Comparison of ENCODE assay signal across 8 cellular contexts in the genomic region with DNA sequence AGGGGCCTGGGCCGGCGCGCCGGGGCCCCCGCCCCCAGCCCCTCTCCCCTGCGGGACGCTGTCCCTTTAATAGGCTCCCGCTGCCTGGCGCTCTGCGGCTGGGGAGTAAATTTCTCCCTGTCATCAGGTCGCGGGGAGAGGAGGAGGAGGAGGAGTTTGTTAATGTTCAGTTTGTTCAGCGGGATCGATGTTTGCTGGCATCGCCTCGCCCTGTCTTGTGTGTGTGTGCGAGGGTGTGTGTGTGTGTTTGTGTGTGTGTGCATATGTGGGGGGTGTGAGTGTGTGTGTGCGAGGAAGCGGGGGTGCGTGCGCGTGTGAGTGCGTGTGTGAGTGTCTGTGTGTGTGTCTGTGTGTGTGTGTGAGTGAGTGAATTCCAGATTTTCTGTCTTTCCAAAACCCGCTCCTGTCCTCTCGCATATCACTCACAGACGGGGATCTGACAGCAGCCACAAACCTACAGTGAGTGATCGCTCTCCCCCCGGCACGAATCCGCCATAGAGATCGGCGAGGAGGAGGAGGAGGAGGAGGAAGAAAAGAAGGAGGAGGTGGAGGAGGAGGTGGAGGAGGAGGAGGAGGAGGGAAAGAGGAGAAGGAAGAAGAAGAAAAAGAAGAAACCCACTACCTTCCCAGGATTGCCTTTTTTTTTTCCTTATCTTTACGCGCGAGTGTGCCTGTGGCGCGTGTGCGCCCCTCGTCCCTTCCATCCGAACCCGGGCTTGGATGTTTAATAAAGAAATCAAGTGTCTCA.
A peak's percentile ranks its signal among the peaks of the same experiment; 100 is the strongest.
DNase-seq lines count a peak whose midpoint lies in the region; ATAC-seq and TF ChIP-seq lines count a peak whose summit lies in the region.

A gene with protein sequence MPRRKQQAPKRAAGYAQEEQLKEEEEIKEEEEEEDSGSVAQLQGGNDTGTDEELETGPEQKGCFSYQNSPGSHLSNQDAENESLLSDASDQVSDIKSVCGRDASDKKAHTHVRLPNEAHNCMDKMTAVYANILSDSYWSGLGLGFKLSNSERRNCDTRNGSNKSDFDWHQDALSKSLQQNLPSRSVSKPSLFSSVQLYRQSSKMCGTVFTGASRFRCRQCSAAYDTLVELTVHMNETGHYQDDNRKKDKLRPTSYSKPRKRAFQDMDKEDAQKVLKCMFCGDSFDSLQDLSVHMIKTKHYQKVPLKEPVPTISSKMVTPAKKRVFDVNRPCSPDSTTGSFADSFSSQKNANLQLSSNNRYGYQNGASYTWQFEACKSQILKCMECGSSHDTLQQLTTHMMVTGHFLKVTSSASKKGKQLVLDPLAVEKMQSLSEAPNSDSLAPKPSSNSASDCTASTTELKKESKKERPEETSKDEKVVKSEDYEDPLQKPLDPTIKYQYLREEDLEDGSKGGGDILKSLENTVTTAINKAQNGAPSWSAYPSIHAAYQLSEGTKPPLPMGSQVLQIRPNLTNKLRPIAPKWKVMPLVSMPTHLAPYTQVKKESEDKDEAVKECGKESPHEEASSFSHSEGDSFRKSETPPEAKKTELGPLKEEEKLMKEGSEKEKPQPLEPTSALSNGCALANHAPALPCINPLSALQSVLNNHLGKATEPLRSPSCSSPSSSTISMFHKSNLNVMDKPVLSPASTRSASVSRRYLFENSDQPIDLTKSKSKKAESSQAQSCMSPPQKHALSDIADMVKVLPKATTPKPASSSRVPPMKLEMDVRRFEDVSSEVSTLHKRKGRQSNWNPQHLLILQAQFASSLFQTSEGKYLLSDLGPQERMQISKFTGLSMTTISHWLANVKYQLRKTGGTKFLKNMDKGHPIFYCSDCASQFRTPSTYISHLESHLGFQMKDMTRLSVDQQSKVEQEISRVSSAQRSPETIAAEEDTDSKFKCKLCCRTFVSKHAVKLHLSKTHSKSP (N-terminal part only) (plus strand): TSS at position 169 of the 748 bp plus-strand sequence. CDS start 936 bp downstream, outside the sequence.

- H3K4me3 Mint-ChIP-seq in T-helper 2 cell treated with Interferon-gamma antibody and Interleukin-4, amounts not matched to agents 5 μg/mL and 100 μg/mL, for 36 hours: peak within 1 kb of the TSS; percentile 98

- no peak for TF ChIP-seq CTCF in brain microvascular endothelial cell (IDR thresholded peaks at IDR 0.05; ENCODE audit: low read depth, low read length, missing control alignments)

- H3K27ac ChIP-seq in brain microvascular endothelial cell: no peak within 1 kb of the TSS

- no peak for ATAC-seq in HG02973 (IDR thresholded peaks at IDR 0.05; ENCODE audit: unreplicated experiment)
- no peak for ATAC-seq in GM18498 (IDR thresholded peaks at IDR 0.05; ENCODE audit: unreplicated experiment)

- no peaks in the 10 kb centered on the region for H3K27me3 ChIP-seq in brain microvascular endothelial cell (replicated peaks)

- H3K27ac Mint-ChIP-seq in T-helper 2 cell treated with Interferon-gamma antibody and Interleukin-4, amounts not matched to agents 5 μg/mL and 100 μg/mL, for 36 hours: peak within 1 kb of the TSS; percentile 90

- H3K27me3 Mint-ChIP-seq in T-helper 2 cell treated with Interferon-gamma antibody and Interleukin-4, amounts not matched to agents 5 μg/mL and 100 μg/mL, for 36 hours (ENCODE audit: low read depth): peaks cover 22% of the 10 kb centered on the region

- no peaks in the 10 kb centered on the region for H3K9me3 Mint-ChIP-seq in T-helper 2 cell treated with Interferon-gamma antibody and Interleukin-4, amounts not matched to agents 5 μg/mL and 100 μg/mL, for 36 hours

- DNase-seq in NCI-H1417 (lab: John Stamatoyannopoulos, UW): peak; percentile 38 to 78 (median 67)
- no peak for DNase-seq in NCI-H1417 treated with DMSO at 0.1 percent for 48 hours (lab: John Stamatoyannopoulos, UW)
- DNase-seq in T-helper 2 cell treated with Interferon-gamma antibody and Interleukin-4, amounts not matched to agents 5 μg/mL and 100 μg/mL, for 36 hours (ENCODE audit: low spot score): peak; percentile 48
- peak; percentile 0 for DNase-seq in brain microvascular endothelial cell
- DNase-seq in kidney glomerular epithelial cell (lab: John Stamatoyannopoulos, UW): peak; percentile 75
- DNase-seq in stimulated activated CD4-positive, alpha-beta T cell treated with anti-CD3 and anti-CD28 coated beads, Interleukin-15, amount 100 ng/mL, for 48 hours (ENCODE audit: low read depth in 2 of 2): peak; percentile 41 to 45

- H3K36me3 Mint-ChIP-seq in T-helper 2 cell treated with Interferon-gamma antibody and Interleukin-4, amounts not matched to agents 5 μg/mL and 100 μg/mL, for 36 hours (ENCODE audit: low read depth): peaks cover 2% of the 10 kb centered on the region

- H3K4me3 ChIP-seq in brain microvascular endothelial cell (ENCODE audit: low read depth, low read length): peak within 1 kb of the TSS; percentile 50

- H3K36me3 ChIP-seq in brain microvascular endothelial cell (replicated peaks): no peaks in the 10 kb centered on the region

- H3K4me1 Mint-ChIP-seq in T-helper 2 cell treated with Interferon-gamma antibody and Interleukin-4, amounts not matched to agents 5 μg/mL and 100 μg/mL, for 36 hours (ENCODE audit: low read depth): peaks cover 28% of the 10 kb centered on the region

- in situ Hi-C loops in brain microvascular endothelial cell (cut with HindIII; ENCODE audit: low pct_ligation_motif_present, low sequenced_read_pairs): no loop called here
